In the genomic region with DNA sequence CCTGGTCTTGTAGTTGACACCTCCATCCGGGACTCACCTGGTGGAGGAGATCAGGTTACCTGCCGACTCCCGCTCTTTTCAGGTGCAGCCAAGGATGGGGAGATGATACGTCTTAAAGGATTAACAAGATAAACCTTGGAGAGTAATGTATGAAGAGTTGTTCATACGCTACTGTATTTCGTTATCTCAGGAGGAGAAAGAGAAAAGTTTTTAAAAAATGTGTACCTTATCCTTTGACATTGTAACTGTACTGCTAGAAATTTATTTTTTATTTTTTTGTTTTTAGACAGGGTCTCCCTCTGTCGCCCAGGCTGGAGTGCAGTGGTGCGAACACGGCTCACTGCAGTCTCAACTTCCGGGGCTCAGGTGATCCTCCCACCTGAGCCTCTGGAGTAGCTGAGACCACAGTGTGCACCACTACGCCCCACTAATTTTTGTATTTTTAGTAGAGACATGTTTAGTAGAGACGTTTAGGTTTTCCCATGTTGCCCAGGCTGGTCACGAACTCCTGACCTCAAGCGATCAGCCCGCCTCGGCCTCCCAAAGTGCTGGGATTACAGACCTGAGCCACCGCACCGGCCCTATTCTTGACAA, we compare ENCODE assay signal across 8 cellular contexts. TPM values are rescaled to one million over a fixed set of nuclear protein-coding genes. Genes with fewer than 3 reads are reported as not detected.
DNase-seq lines count a peak whose midpoint lies in the region; ATAC-seq and TF ChIP-seq lines count a peak whose summit lies in the region.

No MANE protein-coding gene starts in this region.

- H3K9me3 Mint-ChIP-seq in CD8-positive, alpha-beta T cell, result no peaks in the 10 kb centered on the region
- H3K9me3 Mint-ChIP-seq in chondrocyte (ENCODE audit: low read depth), result no peaks in the 10 kb centered on the region
- H3K9me3 Mint-ChIP-seq in naive thymus-derived CD4-positive, alpha-beta T cell, result no peaks in the 10 kb centered on the region

- H3K36me3 ChIP-seq in CD8-positive, alpha-beta T cell (ENCODE audit: insufficient read depth, low read length), result no peaks in the 10 kb centered on the region
- no peaks in the 10 kb centered on the region for H3K36me3 ChIP-seq in KOPT-K1 (ENCODE audit: insufficient read depth, low read length)
- H3K36me3 ChIP-seq in naive thymus-derived CD4-positive, alpha-beta T cell (ENCODE audit: control insufficient read depth in 2 of 3, insufficient read depth in 3 of 3, low read length in 3 of 3), result no peaks in the 10 kb centered on the region

- peaks cover 9% of the 10 kb centered on the region for H3K36me3 Mint-ChIP-seq in CD8-positive, alpha-beta T cell
- no peaks in the 10 kb centered on the region for H3K36me3 Mint-ChIP-seq in chondrocyte (ENCODE audit: low read depth)
- H3K36me3 Mint-ChIP-seq in naive thymus-derived CD4-positive, alpha-beta T cell, result peaks cover 0 to 7% (median 0%) of the 10 kb centered on the region in 5 donors

- no peak for TF ChIP-seq CTCF in CD8-positive, alpha-beta T cell (IDR thresholded peaks at IDR 0.05)
- TF ChIP-seq CTCF in chondrocyte (IDR thresholded peaks at IDR 0.05), result no peak

- no peak for ATAC-seq in CD8-positive, alpha-beta T cell
- ATAC-seq in naive thymus-derived CD4-positive, alpha-beta T cell, result no peak
- ATAC-seq in GM21367 (IDR thresholded peaks at IDR 0.05; ENCODE audit: unreplicated experiment), result no peak
- no peak for ATAC-seq in GM18502 (IDR thresholded peaks at IDR 0.05; ENCODE audit: poor library complexity, unreplicated experiment)

- peaks cover 37% of the 10 kb centered on the region for H3K4me1 Mint-ChIP-seq in CD8-positive, alpha-beta T cell (ENCODE audit: low read depth)
- peaks cover 48% of the 10 kb centered on the region for H3K4me1 Mint-ChIP-seq in chondrocyte (ENCODE audit: low read depth)
- H3K4me1 Mint-ChIP-seq in naive thymus-derived CD4-positive, alpha-beta T cell, result peaks cover 22 to 35% (median 27%) of the 10 kb centered on the region in 7 donors

- intact Hi-C loops in CD8-positive, alpha-beta T cell (cut with DNase I, micrococcal nuclease), result loop anchor here (1.0 to 10.0 kb wide), 9 partner anchors 49 to 518 kb away; a partner anchor contains a TSS
- intact Hi-C loops in naive thymus-derived CD4-positive, alpha-beta T cell (cut with micrococcal nuclease), result loop anchor here (1.0 to 5.0 kb wide), 9 partner anchors 14 to 821 kb away; a partner anchor contains a TSS

- POLR2A ChIA-PET in CD8-positive, alpha-beta T cell (lab: Charles Lee), result interaction anchor here (1.5 to 1.6 kb wide), 3 partner anchors 46 to 157 kb away, joined by 11 to 17 read pairs (median 11); a partner anchor contains a TSS
- POLR2A ChIA-PET in naive thymus-derived CD4-positive, alpha-beta T cell (lab: Charles Lee), result interaction anchor here (2.0 to 2.7 kb wide), 2 partner anchors 46 to 157 kb away, joined by 14 to 22 read pairs; a partner anchor contains a TSS

- peak overlapping the region; percentile 83 for H3K27ac Mint-ChIP-seq in CD8-positive, alpha-beta T cell
- H3K27ac Mint-ChIP-seq in chondrocyte (ENCODE audit: unreplicated experiment), result peak overlapping the region; percentile 59
- H3K27ac Mint-ChIP-seq in naive thymus-derived CD4-positive, alpha-beta T cell, result peak overlapping the region; percentile 52 to 96 (median 80)

- H3K4me3 ChIP-seq in CD8-positive, alpha-beta T cell (ENCODE audit: low read depth, low read length), result peak overlapping the region; percentile 71
- peak overlapping the region; percentile 77 for H3K4me3 ChIP-seq in naive thymus-derived CD4-positive, alpha-beta T cell (ENCODE audit: low read length)

- CTCF ChIA-PET in CD8-positive, alpha-beta T cell (lab: Charles Lee), result interaction anchor here (1.0 kb wide), 1 partner anchor 74 kb away, joined by 3 read pairs; no protein-coding TSS in a partner anchor
- CTCF ChIA-PET in naive thymus-derived CD4-positive, alpha-beta T cell (lab: Charles Lee), result no interaction called here

- no peaks in the 10 kb centered on the region for H3K27me3 Mint-ChIP-seq in CD8-positive, alpha-beta T cell (ENCODE audit: low read depth)
- no peaks in the 10 kb centered on the region for H3K27me3 Mint-ChIP-seq in chondrocyte (ENCODE audit: low read depth)
- no peaks in the 10 kb centered on the region for H3K27me3 Mint-ChIP-seq in naive thymus-derived CD4-positive, alpha-beta T cell

- H3K9me3 ChIP-seq in CD8-positive, alpha-beta T cell (ENCODE audit: low read length), result no peaks in the 10 kb centered on the region
- no peaks in the 10 kb centered on the region for H3K9me3 ChIP-seq in KOPT-K1 (ENCODE audit: insufficient read depth, low read length, poor library complexity, severe bottlenecking)
- no peaks in the 10 kb centered on the region for H3K9me3 ChIP-seq in naive thymus-derived CD4-positive, alpha-beta T cell (ENCODE audit: control insufficient read depth in 2 of 3, low read length in 3 of 3)

- peak overlapping the region; percentile 90 for H3K4me3 Mint-ChIP-seq in CD8-positive, alpha-beta T cell
- H3K4me3 Mint-ChIP-seq in chondrocyte (ENCODE audit: unreplicated experiment), result peak overlapping the region; percentile 79
- H3K4me3 Mint-ChIP-seq in naive thymus-derived CD4-positive, alpha-beta T cell, result peak overlapping the region; percentile 84 to 99 (median 88)

- no peak for DNase-seq in CD8-positive, alpha-beta T cell
- DNase-seq in chondrocyte (ENCODE audit: low spot score) (no peak), NCI-H1694 treated with DMSO at 0.1 percent for 48 hours (lab: John Stamatoyannopoulos, UW) (no peak), GDM1 (lab: John Stamatoyannopoulos, UW) (no peak)
- DNase-seq in naive thymus-derived CD4-positive, alpha-beta T cell, result no peak

- peak overlapping the region; percentile 12 for H3K27ac ChIP-seq in CD8-positive, alpha-beta T cell (ENCODE audit: low read depth, low read length)
- peak overlapping the region; percentile 92 for H3K27ac ChIP-seq in KOPT-K1 (ENCODE audit: low read depth, low read length, poor library complexity, severe bottlenecking)
- peak overlapping the region; percentile 72 for H3K27ac ChIP-seq in naive thymus-derived CD4-positive, alpha-beta T cell (ENCODE audit: low read depth, low read length)

- H3K4me1 ChIP-seq in CD8-positive, alpha-beta T cell (ENCODE audit: insufficient read depth, low read length), result peaks cover 25% of the 10 kb centered on the region
- peaks cover 7 to 18% of the 10 kb centered on the region in 2 donors for H3K4me1 ChIP-seq in naive thymus-derived CD4-positive, alpha-beta T cell (ENCODE audit: control insufficient read depth in 2 of 2, insufficient read depth in 2 of 2, low read length in 2 of 2)

- no peaks in the 10 kb centered on the region for H3K27me3 ChIP-seq in CD8-positive, alpha-beta T cell (ENCODE audit: insufficient read depth, low read length)
- H3K27me3 ChIP-seq in naive thymus-derived CD4-positive, alpha-beta T cell (ENCODE audit: control insufficient read depth in 2 of 2, insufficient read depth in 2 of 2, low read length in 2 of 2), result no peaks in the 10 kb centered on the region

RNA-seq across cellular contexts. Expression of a gene that starts 0.8 kb away (rescaled TPM):
- 10 to 100 TPM; 27.3 to 28.1 TPM for total RNA-seq in CD8-positive, alpha-beta T cell
- total RNA-seq in chondrocyte, result 33.4 to 41.0 TPM (median 36.2 TPM) in 3 replicates
- 10 to 100 TPM; 17.0 to 35.7 (median 32.1) TPM for total RNA-seq in naive thymus-derived CD4-positive, alpha-beta T cell
- polyA plus RNA-seq in naive thymus-derived CD4-positive, alpha-beta T cell, result 1 to 10 TPM; 8.8 to 9.6 TPM

Comparison
In these comparisons a context has a peak if more than half of its experiments do, and no peak if none do; other contexts are left out.
1. H3K27ac ChIP-seq: peak in every context shown above with its lines; median percentile 92 in KOPT-K1; 72 in naive thymus-derived CD4-positive, alpha-beta T cell; 12 in CD8-positive, alpha-beta T cell.